ENCODE assay signal across 23 cellular contexts in the genomic region with DNA sequence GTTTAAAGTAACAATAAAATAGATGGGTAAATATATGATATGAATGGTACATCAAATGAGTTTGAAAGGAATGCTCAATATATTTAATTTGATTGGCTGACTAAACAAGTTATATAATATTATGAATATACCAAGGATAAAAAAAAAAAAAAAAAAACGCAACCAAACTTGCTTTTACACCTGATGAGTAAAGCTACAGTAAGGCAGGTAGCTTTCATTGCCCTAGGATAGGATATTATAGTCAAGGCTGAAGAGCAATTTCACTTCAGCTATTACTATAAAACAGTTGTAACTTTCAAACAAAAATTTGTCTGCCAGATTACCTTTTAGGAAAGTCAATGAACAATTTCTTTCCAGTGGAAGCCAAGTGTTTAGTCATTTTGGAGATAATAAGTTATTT.
"Had no signal": no experiment of that assay in that cellular context is flagged by ENCODE, and none has a peak within 500 bp of the region (broad histone marks: within the 10 kb centered on the region; RNA-seq: fewer than 3 reads in every experiment).

No MANE protein-coding gene starts in this region.

- H3K4me2 ChIP-seq: hepatocyte had no signal

- H3K36me3 ChIP-seq: pancreas, right atrium auricular region, transverse colon had no signal

- H3K27me3 ChIP-seq: hepatocyte, pancreas, right atrium auricular region, transverse colon had no signal

- H3K27ac Mint-ChIP-seq: activated naive CD4-positive, alpha-beta T cell treated with anti-CD3 and anti-CD28 coated beads for 36 hours; activated naive CD8-positive, alpha-beta T cell treated with anti-CD3 and anti-CD28 coated beads, Interleukin-2, amount 10 ng/mL, durations not matched to agents 7 days and 5 days; immature natural killer cell; stimulated activated effector memory CD8-positive, alpha-beta T cell treated with anti-CD3 and anti-CD28 coated beads, Interleukin-12 subunit alpha, Interleukin-12 subunit beta, amount 100 ng/mL, for 72 hours; stimulated activated naive CD8-positive, alpha-beta T cell treated with anti-CD3 and anti-CD28 coated beads, Interleukin-15, amount 100 ng/mL, for 72 hours had no signal

- H3K9me3 Mint-ChIP-seq: activated naive CD4-positive, alpha-beta T cell treated with anti-CD3 and anti-CD28 coated beads for 36 hours; immature natural killer cell; mesothelial cell of epicardium; stimulated activated effector memory CD8-positive, alpha-beta T cell treated with anti-CD3 and anti-CD28 coated beads, Interleukin-12 subunit alpha, Interleukin-12 subunit beta, amount 100 ng/mL, for 72 hours; stimulated activated naive CD8-positive, alpha-beta T cell treated with anti-CD3 and anti-CD28 coated beads, Interleukin-15, amount 100 ng/mL, for 72 hours had no signal

- DNase-seq: activated CD4-positive, alpha-beta T cell treated with anti-CD3 and anti-CD28 coated beads for 1 hour; activated effector memory CD4-positive, alpha-beta T cell treated with Interleukin-2 at 50 U/mL for 16 hours; activated naive CD4-positive, alpha-beta T cell treated with anti-CD3 and anti-CD28 coated beads for 36 hours; activated naive CD8-positive, alpha-beta T cell treated with anti-CD3 and anti-CD28 coated beads, Interleukin-2, amount 10 ng/mL, durations not matched to agents 7 days and 5 days; activated T-cell treated with anti-CD3 and anti-CD28 coated beads, Interleukin-2, amount 50 U/mL, for 48 hours; amniotic stem cell; cerebellar nuclear complex; erythroblast; glutamatergic neuron; immature natural killer cell; left ventricle myocardium inferior; naive thymus-derived CD8-positive, alpha-beta T cell; pancreas; psoas muscle; stimulated activated CD4-positive, alpha-beta T cell treated with anti-CD3 and anti-CD28 coated beads, Interleukin-2, amount 100 ng/mL, for 24 hours; stimulated activated naive CD8-positive, alpha-beta T cell treated with anti-CD3 and anti-CD28 coated beads, Interleukin-15, amount 100 ng/mL, for 72 hours; T-helper 9 cell; transverse colon had no signal

- H3K27me3 Mint-ChIP-seq: activated naive CD8-positive, alpha-beta T cell treated with anti-CD3 and anti-CD28 coated beads, Interleukin-2, amount 10 ng/mL, durations not matched to agents 7 days and 5 days; naive thymus-derived CD8-positive, alpha-beta T cell; stimulated activated naive CD8-positive, alpha-beta T cell treated with anti-CD3 and anti-CD28 coated beads, Interleukin-15, amount 100 ng/mL, for 72 hours had no signal

- H3K4me3 Mint-ChIP-seq: activated naive CD4-positive, alpha-beta T cell treated with anti-CD3 and anti-CD28 coated beads for 36 hours; activated naive CD8-positive, alpha-beta T cell treated with anti-CD3 and anti-CD28 coated beads, Interleukin-2, amount 10 ng/mL, durations not matched to agents 7 days and 5 days; immature natural killer cell; mesothelial cell of epicardium; naive thymus-derived CD8-positive, alpha-beta T cell; stimulated activated effector memory CD8-positive, alpha-beta T cell treated with anti-CD3 and anti-CD28 coated beads, Interleukin-12 subunit alpha, Interleukin-12 subunit beta, amount 100 ng/mL, for 72 hours; stimulated activated naive CD8-positive, alpha-beta T cell treated with anti-CD3 and anti-CD28 coated beads, Interleukin-15, amount 100 ng/mL, for 72 hours had no signal

- H3K9me3 ChIP-seq: left ventricle myocardium inferior, pancreas, psoas muscle, right atrium auricular region, transverse colon had no signal

- H3K4me3 ChIP-seq: coronary artery, hepatocyte, left ventricle myocardium inferior, pancreas, psoas muscle, right atrium auricular region, transverse colon had no signal

- H3K27ac ChIP-seq: coronary artery, hepatocyte, left ventricle myocardium inferior, pancreas, psoas muscle, right atrium auricular region, transverse colon had no signal

- H3K79me2 ChIP-seq: hepatocyte had no signal

- ATAC-seq: naive thymus-derived CD8-positive, alpha-beta T cell; psoas muscle; stimulated activated effector memory CD8-positive, alpha-beta T cell treated with anti-CD3 and anti-CD28 coated beads, Interleukin-12 subunit alpha, Interleukin-12 subunit beta, amount 100 ng/mL, for 72 hours; stimulated activated naive CD8-positive, alpha-beta T cell treated with anti-CD3 and anti-CD28 coated beads, Interleukin-15, amount 100 ng/mL, for 72 hours had no signal

- H3K4me1 ChIP-seq: left ventricle myocardium inferior, psoas muscle, right atrium auricular region had no signal

- H2AFZ ChIP-seq: hepatocyte had no signal
